In genomic region chrY:7729318-7730011, GRCh38 we compare ENCODE assay signal across 14 cellular contexts.
DNase-seq lines count a peak whose midpoint lies in the region.
"Had no signal": no experiment of that assay in that cellular context is flagged by ENCODE, and none has a peak within 500 bp of the region (broad histone marks: within the 10 kb centered on the region; RNA-seq: fewer than 3 reads in every experiment).

No MANE protein-coding gene starts in this region.

- DNase-seq in stimulated activated CD4-positive, alpha-beta T cell treated with anti-CD3 and anti-CD28 coated beads, Interleukin-2, amount 100 ng/mL, for 24 hours = peak; percentile 1 to 17
- no peak for DNase-seq in stimulated activated CD4-positive, alpha-beta T cell treated with anti-CD3 and anti-CD28 coated beads, Interleukin-4, amount 100 ng/mL, for 1 hour
- DNase-seq in NCI-H69 (lab: John Stamatoyannopoulos, UW) (peak; percentile 77), fibroblast of peridontal ligament (ENCODE audit: extremely low read depth) (peak; percentile 71), NCI-H1417 treated with DMSO at 0.1 percent for 48 hours (lab: John Stamatoyannopoulos, UW) (no peak), epidermal melanocyte (ENCODE audit: insufficient read length, low spot score) (no peak), RKO (ENCODE audit: low spot score) (no peak), NCI-H345 (lab: John Stamatoyannopoulos, UW) (no peak)
- DNase-seq: colonic mucosa; GOT3; NCI-H510A treated with DMSO at 0.1 percent for 48 hours; ovary; Peyer's patch; stimulated activated naive B cell treated with anti-CD40 and anti-IgM and Interleukin-4, amounts not matched to agents 10 μg/mL and 1 μg/mL and 100 μg/mL, for 72 hours had no signal

Comparison
In these comparisons a context has a peak if more than half of its experiments do, and no peak if none do; other contexts are left out.
1. DNase-seq: peak in stimulated activated CD4-positive, alpha-beta T cell treated with anti-CD3 and anti-CD28 coated beads, Interleukin-2, amount 100 ng/mL, for 24 hours (2 of 2), NCI-H69 (single experiment) and fibroblast of peridontal ligament (single experiment); none in stimulated activated CD4-positive, alpha-beta T cell treated with anti-CD3 and anti-CD28 coated beads, Interleukin-4, amount 100 ng/mL, for 1 hour (single experiment), NCI-H1417 treated with DMSO at 0.1 percent for 48 hours (single experiment), epidermal melanocyte (single experiment), RKO (single experiment) and NCI-H345 (single experiment).